16 cellular contexts compared by ENCODE assay signal in genomic region chr15:40163657-40164416, GRCh38. TPM values are rescaled to one million over a fixed set of nuclear protein-coding genes. Genes with fewer than 3 reads are reported as not detected.
DNase-seq lines count a peak whose midpoint lies in the region; ATAC-seq, FAIRE-seq and TF ChIP-seq lines count a peak whose summit lies in the region.
"Had no signal": no experiment of that assay in that cellular context is flagged by ENCODE, and none has a peak within 500 bp of the region (broad histone marks: within the 10 kb centered on the region; RNA-seq: fewer than 3 reads in every experiment).

No MANE protein-coding gene starts in this region.

- H3K36me3 Mint-ChIP-seq in astrocyte (ENCODE audit: low read depth, unreplicated experiment) (no peaks in the 10 kb centered on the region), type B pancreatic cell (peaks cover 13% of the 10 kb centered on the region)
- H3K36me3 Mint-ChIP-seq in activated naive CD4-positive, alpha-beta T cell treated with anti-CD3 and anti-CD28 coated beads for 36 hours (ENCODE audit: low read depth), result peaks cover 27% of the 10 kb centered on the region

- no peak for TF ChIP-seq CTCF in HepG2 (CRISPR knock-in tag; IDR thresholded peaks at IDR 0.05)
- no peak for TF ChIP-seq CTCF in right lobe of liver (IDR thresholded peaks at IDR 0.05)
- TF ChIP-seq CTCF in OCI-LY3 (IDR thresholded peaks at IDR 0.05; ENCODE audit: low read depth, low read length), result no peak
- no peak for TF ChIP-seq CTCF in astrocyte (IDR thresholded peaks at IDR 0.05; ENCODE audit: insufficient read depth, low read depth, low read length)
- no peak for TF ChIP-seq CTCF in type B pancreatic cell (conservative IDR thresholded peaks at IDR 0.05)

- WGBS in HepG2 (ENCODE audit: low lambda C conversion rate), result 95% methylated on average over 12 of the region's 12 CpGs
- WGBS in right lobe of liver (ENCODE audit: insufficient coverage, low coverage, low lambda C conversion rate, missing lambda C conversion rate), result 74% methylated on average over 8 of the region's 12 CpGs

- H3K4me1 Mint-ChIP-seq in astrocyte (ENCODE audit: low read depth, unreplicated experiment) (no peaks in the 10 kb centered on the region), type B pancreatic cell (ENCODE audit: unreplicated experiment) (peaks cover 4% of the 10 kb centered on the region)
- H3K4me1 Mint-ChIP-seq in activated naive CD4-positive, alpha-beta T cell treated with anti-CD3 and anti-CD28 coated beads for 36 hours (ENCODE audit: low read depth), result peaks cover 6% of the 10 kb centered on the region

- H2AFZ ChIP-seq in HepG2 (ENCODE audit: low read length), result no peak overlapping the region
- no peak overlapping the region for H2AFZ ChIP-seq in OCI-LY3 (ENCODE audit: low read depth, low read length)
- H2AFZ ChIP-seq in astrocyte (ENCODE audit: low read depth, low read length), result no peak overlapping the region

- TF ChIP-seq EP300 in HepG2 (IDR thresholded peaks at IDR 0.05; ENCODE audit: low read depth in 2 of 2, low read length in 2 of 2), result no peak
- TF ChIP-seq EP300 in HepG2 (CRISPR knock-in tag; IDR thresholded peaks at IDR 0.05; ENCODE audit: borderline replicate concordance), result no peak

- no peak for FAIRE-seq in HepG2 (lab: Jason Lieb, UNC)
- no peak for FAIRE-seq in astrocyte (lab: Jason Lieb, UNC)

- POLR2A ChIA-PET in HepG2 (lab: Yijun Ruan, JAX), result interaction anchor here (4.0 kb wide), 1 partner anchor 56 kb away, joined by 25 read pairs; the partner anchor contains the start of gene BMF

- no peak for TF ChIP-seq RAD21 in HepG2 (CRISPR knock-in tag; IDR thresholded peaks at IDR 0.05)

- CTCF ChIA-PET in HepG2 (lab: Yijun Ruan, JAX; ENCODE audit: low intra/inter-chr PET ratio, low total read pairs), result no interaction called here
- CTCF ChIA-PET in activated naive CD4-positive, alpha-beta T cell treated with anti-CD3 and anti-CD28 coated beads for 36 hours (lab: Charles Lee), result interaction anchor here (1.3 to 3.0 kb wide), 3 partner anchors 58 to 118 kb away, joined by 3 to 18 read pairs (median 16); no protein-coding TSS in a partner anchor

- H3K79me2 ChIP-seq in HepG2 (ENCODE audit: insufficient read depth, low read length) (peaks cover 49% of the 10 kb centered on the region), OCI-LY3 (ENCODE audit: low read length) (peaks cover 81% of the 10 kb centered on the region), astrocyte (ENCODE audit: insufficient read depth, low read length) (peaks cover 66% of the 10 kb centered on the region)

- no peak overlapping the region for H3K4me3 Mint-ChIP-seq in astrocyte (ENCODE audit: unreplicated experiment)
- peak overlapping the region; percentile 73 for H3K4me3 Mint-ChIP-seq in type B pancreatic cell
- no peak overlapping the region for H3K4me3 Mint-ChIP-seq in activated naive CD4-positive, alpha-beta T cell treated with anti-CD3 and anti-CD28 coated beads for 36 hours
- H3K4me3 Mint-ChIP-seq: activated CD4-positive, alpha-beta T cell treated with anti-CD3 and anti-CD28 coated beads, Interleukin-2, amount 10 ng/mL, durations not matched to agents 7 days and 5 days had no signal

- H3K36me3 ChIP-seq in HepG2 (replicated peaks in 1 of 2; ENCODE audit: control insufficient read depth in 1 of 2, insufficient read depth in 2 of 2, low read length in 2 of 2) (peaks cover 3 to 37% of the 10 kb centered on the region in 2 experiments; a peak in 4 of 5 replicates), right lobe of liver (no peaks in the 10 kb centered on the region), OCI-LY3 (replicated peaks; ENCODE audit: low read depth, low read length) (peaks cover 57% of the 10 kb centered on the region), astrocyte (ENCODE audit: insufficient read depth, low read length) (peaks cover 5% of the 10 kb centered on the region)
- H3K36me3 ChIP-seq: Peyer's patch, suprapubic skin had no signal

- DNase-seq in HepG2 (ENCODE audit: low spot score), result no peak
- DNase-seq in right lobe of liver, result no peak
- DNase-seq in astrocyte (ENCODE audit: low read depth), result no peak
- DNase-seq in type B pancreatic cell (ENCODE audit: extremely low spot score, unreplicated experiment), result no peak
- DNase-seq in NCI-H526 (lab: John Stamatoyannopoulos, UW), result no peak
- no peak for DNase-seq in central memory CD4-positive, alpha-beta T cell
- DNase-seq in activated naive CD4-positive, alpha-beta T cell treated with anti-CD3 and anti-CD28 coated beads for 36 hours, result no peak
- DNase-seq: activated CD4-positive, alpha-beta T cell treated with anti-CD3 and anti-CD28 coated beads, Interleukin-2, amount 10 ng/mL, durations not matched to agents 7 days and 5 days; activated gamma-delta T cell treated with Interleukin-2 at 50 U/mL for 16 hours; islet precursor cell; NCI-H2227 treated with DMSO at 0.1 percent for 48 hours; Peyer's patch; posterior cingulate gyrus; stimulated activated CD4-positive, alpha-beta T cell treated with anti-CD3 and anti-CD28 coated beads, Interleukin-12 subunit alpha, Interleukin-12 subunit beta, amount 100 ng/mL, for 4 hours had no signal

- H3K4me1 ChIP-seq in HepG2 (ENCODE audit: insufficient read depth, low read length) (peaks cover 42% of the 10 kb centered on the region), right lobe of liver (peaks cover 0 to 6% (median 0%) of the 10 kb centered on the region in 4 donors), OCI-LY3 (ENCODE audit: low read length) (peaks cover 38% of the 10 kb centered on the region), astrocyte (ENCODE audit: insufficient read depth, low read length) (peaks cover 9% of the 10 kb centered on the region)

- peak overlapping the region; percentile 83 for H3K4me2 ChIP-seq in HepG2 (ENCODE audit: low read depth, low read length)
- peak overlapping the region; percentile 83 for H3K4me2 ChIP-seq in OCI-LY3 (ENCODE audit: low read length)
- peak overlapping the region; percentile 11 for H3K4me2 ChIP-seq in astrocyte (ENCODE audit: low read length)

- H3K9me3 Mint-ChIP-seq in astrocyte (ENCODE audit: unreplicated experiment) (peaks cover 2% of the 10 kb centered on the region), type B pancreatic cell (no peaks in the 10 kb centered on the region)
- H3K9me3 Mint-ChIP-seq in activated naive CD4-positive, alpha-beta T cell treated with anti-CD3 and anti-CD28 coated beads for 36 hours, result no peaks in the 10 kb centered on the region
- H3K9me3 Mint-ChIP-seq: activated CD4-positive, alpha-beta T cell treated with anti-CD3 and anti-CD28 coated beads, Interleukin-2, amount 10 ng/mL, durations not matched to agents 7 days and 5 days had no signal

- ATAC-seq in HepG2, result no peak
- no peak for ATAC-seq in right lobe of liver

- H3K27me3 Mint-ChIP-seq in astrocyte (ENCODE audit: low read depth, unreplicated experiment) (peaks cover 1% of the 10 kb centered on the region), type B pancreatic cell (no peaks in the 10 kb centered on the region)
- no peaks in the 10 kb centered on the region for H3K27me3 Mint-ChIP-seq in activated naive CD4-positive, alpha-beta T cell treated with anti-CD3 and anti-CD28 coated beads for 36 hours (ENCODE audit: low read depth)
- H3K27me3 Mint-ChIP-seq: activated CD4-positive, alpha-beta T cell treated with anti-CD3 and anti-CD28 coated beads, Interleukin-2, amount 10 ng/mL, durations not matched to agents 7 days and 5 days had no signal

- H3K9ac ChIP-seq in HepG2 (ENCODE audit: insufficient read depth, low read depth, low read length) (no peak overlapping the region), OCI-LY3 (ENCODE audit: low read length) (no peak overlapping the region), astrocyte (ENCODE audit: low read length) (no peak overlapping the region)

- no peak overlapping the region for H3K27ac ChIP-seq in HepG2 (ENCODE audit: extremely low read length, insufficient read depth, low read length)
- no peak overlapping the region for H3K27ac ChIP-seq in right lobe of liver
- 0 out of 2 replicates have a peak overlapping the region, but pooled peaks have one; percentile 9 for H3K27ac ChIP-seq in OCI-LY3 (ENCODE audit: low read length)
- H3K27ac ChIP-seq in astrocyte (ENCODE audit: low read depth, low read length), result no peak overlapping the region
- H3K27ac ChIP-seq: Peyer's patch, suprapubic skin had no signal

- no TSS peak for BruUV-seq in HepG2 (replicated peaks; lab: Mats Ljungman, UMichigan)

- H3K9me3 ChIP-seq in HepG2 (ENCODE audit: low read length), result no peaks in the 10 kb centered on the region
- H3K9me3 ChIP-seq in right lobe of liver, result no peaks in the 10 kb centered on the region
- H3K9me3 ChIP-seq in OCI-LY3 (ENCODE audit: insufficient read depth, low read length), result no peaks in the 10 kb centered on the region
- H3K9me3 ChIP-seq in astrocyte (ENCODE audit: insufficient read depth, low read depth, low read length), result no peaks in the 10 kb centered on the region
- H3K9me3 ChIP-seq: Peyer's patch, suprapubic skin had no signal

- no peak overlapping the region for H3K27ac Mint-ChIP-seq in astrocyte (ENCODE audit: unreplicated experiment)
- H3K27ac Mint-ChIP-seq in type B pancreatic cell, result no peak overlapping the region
- H3K27ac Mint-ChIP-seq in activated naive CD4-positive, alpha-beta T cell treated with anti-CD3 and anti-CD28 coated beads for 36 hours, result no peak overlapping the region
- H3K27ac Mint-ChIP-seq: activated CD4-positive, alpha-beta T cell treated with anti-CD3 and anti-CD28 coated beads, Interleukin-2, amount 10 ng/mL, durations not matched to agents 7 days and 5 days had no signal

- in situ Hi-C loops in HepG2 (cut with HindIII; ENCODE audit: extremely low pct_ligation_motif_present, low pct_unique_long_range_greater_than_20kb), result loop anchor here (10.0 kb wide), 1 partner anchor 119 kb away; no protein-coding TSS in a partner anchor

- intact Hi-C loops in HepG2 (cut with micrococcal nuclease; ENCODE audit: unreplicated experiment) (loop anchor here (5.0 kb wide), 1 partner anchor 117 kb away; no protein-coding TSS in a partner anchor), right lobe of liver (cut with DNase I) (no loop called here)
- intact Hi-C loops in activated naive CD4-positive, alpha-beta T cell treated with anti-CD3 and anti-CD28 coated beads for 36 hours (cut with micrococcal nuclease), result loop anchor here (5.0 kb wide), 1 partner anchor 242 kb away; the partner anchor contains the start of gene GPR176

- no peaks in the 10 kb centered on the region for H4K20me1 ChIP-seq in HepG2 (ENCODE audit: insufficient read depth, low read length)
- peaks cover 23% of the 10 kb centered on the region for H4K20me1 ChIP-seq in OCI-LY3 (ENCODE audit: insufficient read depth, low read length)
- no peaks in the 10 kb centered on the region for H4K20me1 ChIP-seq in astrocyte (ENCODE audit: insufficient read depth, low read length)

- H3K27me3 ChIP-seq in HepG2 (ENCODE audit: control insufficient read depth in 1 of 2, insufficient read depth in 2 of 2, low read length in 2 of 2), result no peaks in the 10 kb centered on the region; a peak in 1 of 5 replicates
- H3K27me3 ChIP-seq in right lobe of liver, result no peaks in the 10 kb centered on the region
- H3K27me3 ChIP-seq in OCI-LY3 (ENCODE audit: low read depth, low read length), result no peaks in the 10 kb centered on the region
- no peaks in the 10 kb centered on the region for H3K27me3 ChIP-seq in astrocyte (ENCODE audit: insufficient read depth, low read length)
- H3K27me3 ChIP-seq: Peyer's patch, suprapubic skin had no signal

- TF ChIP-seq POLR2A in HepG2 (IDR thresholded peaks at IDR 0.05; ENCODE audit: insufficient read depth in 1 of 2, low read depth in 2 of 2, low read length in 2 of 2), result no peak
- no peak for TF ChIP-seq POLR2A in right lobe of liver (IDR thresholded peaks at IDR 0.05)

- H3K4me3 ChIP-seq in HepG2 (replicated peaks in 1 of 3; ENCODE audit: insufficient read depth in 1 of 3, low read depth in 2 of 3, low read length in 3 of 3), result peak overlapping the region in 1 of 3 experiments; percentile 91; a peak in 1 of 6 replicates
- H3K4me3 ChIP-seq in right lobe of liver, result no peak overlapping the region
- peak overlapping the region; percentile 86 for H3K4me3 ChIP-seq in OCI-LY3 (ENCODE audit: low read length)
- H3K4me3 ChIP-seq in astrocyte (ENCODE audit: insufficient read depth, low read depth, low read length), result no peak overlapping the region
- H3K4me3 ChIP-seq: Peyer's patch, suprapubic skin had no signal

RNA-seq across cellular contexts. Expression of gene BUB1B, which starts 3.0 kb away (rescaled TPM):
- 63.5 and 71.9 TPM in 2 replicates for total RNA-seq in HepG2 (2016; rRNA removed; fragmentation: Illumina TruSeq; extraction: Trizol)
- total RNA-seq in HepG2 (2016; cell fraction: cytosol; rRNA removed; fragmentation: Illumina TruSeq; extraction: Trizol; ENCODE audit: low read depth), result 14.9 and 17.0 TPM in 2 replicates
- 60.4 and 74.3 TPM in 2 replicates for total RNA-seq in HepG2 (2016; cell fraction: insoluble cytoplasmic fraction; rRNA removed; fragmentation: Illumina TruSeq; extraction: Trizol)
- total RNA-seq in HepG2 (2016; cell fraction: membrane; rRNA removed; fragmentation: Illumina TruSeq; extraction: Trizol), result 19.2 and 19.9 TPM in 2 replicates
- total RNA-seq in HepG2 (2016; cell fraction: nucleus; rRNA removed; fragmentation: Illumina TruSeq; extraction: Trizol), result 68.9 and 70.1 TPM in 2 replicates
- 16.0 and 26.2 TPM in 2 replicates for polyA plus RNA-seq in HepG2 (2011; rRNA removed)
- 6.4 and 7.2 TPM in 2 replicates for polyA plus RNA-seq in HepG2 (2011; cell fraction: cytosol; rRNA removed)
- polyA plus RNA-seq in HepG2 (2011; cell fraction: nucleus; rRNA removed), result 24.4 and 31.6 TPM in 2 replicates
- 11.0 and 22.9 TPM in 2 replicates for polyA plus RNA-seq in HepG2 (2012)
- polyA plus RNA-seq in HepG2 (2016; cell fraction: cytosol; fragmentation: Illumina TruSeq; extraction: Trizol; ENCODE audit: low read depth), result 2.0 and 2.3 TPM in 2 replicates
- 56.3 and 61.0 TPM in 2 replicates for polyA plus RNA-seq in HepG2 (2016; cell fraction: insoluble cytoplasmic fraction; fragmentation: Illumina TruSeq; extraction: Trizol; ENCODE audit: low read depth)
- 4.9 and 5.6 TPM in 2 replicates for polyA plus RNA-seq in HepG2 (2016; cell fraction: membrane; fragmentation: Illumina TruSeq; extraction: Trizol; ENCODE audit: low read depth)
- polyA plus RNA-seq in HepG2 (2016; cell fraction: nucleus; fragmentation: Illumina TruSeq; extraction: Trizol; ENCODE audit: insufficient read depth, low read depth), result 94.8 and 96.7 TPM in 2 replicates
- 11.0 and 45.9 TPM in 2 replicates for polyA minus RNA-seq in HepG2 (2011; rRNA and poly(A)+ RNA removed; ENCODE audit: low replicate concordance)
- 9.9 and 10.4 TPM in 2 replicates for polyA minus RNA-seq in HepG2 (2011; cell fraction: cytosol; rRNA and poly(A)+ RNA removed)
- 50.4 and 68.2 TPM in 2 replicates for polyA minus RNA-seq in HepG2 (2011; cell fraction: nucleus; rRNA and poly(A)+ RNA removed)
- total RNA-seq in right lobe of liver, result 1 to 10 TPM in 3 of 6 experiments, under 1 TPM in 2, not detected in 1; 0.39 to 1.7 (median 1.2) TPM
- 3.2 and 5.2 TPM in 2 replicates for total RNA-seq in astrocyte
- total RNA-seq in type B pancreatic cell (ENCODE audit: low replicate concordance), result 21.8 and 69.5 TPM in 2 replicates
- 100 to 1,000 TPM; 102 to 106 TPM for total RNA-seq in activated naive CD4-positive, alpha-beta T cell treated with anti-CD3 and anti-CD28 coated beads for 36 hours

RNA-seq across cellular contexts. Expression of gene BMF, which starts 55.2 kb away (rescaled TPM):
- total RNA-seq in HepG2 (2016; rRNA removed; fragmentation: Illumina TruSeq; extraction: Trizol) (5.4 and 8.7 TPM in 2 replicates), right lobe of liver (1 to 10 TPM; 1.7 to 7.3 (median 3.4) TPM), astrocyte (31.0 and 31.8 TPM in 2 replicates), type B pancreatic cell (ENCODE audit: low replicate concordance) (60.9 and 112 TPM in 2 replicates)
- 0.88 and 1.0 TPM in 2 replicates for total RNA-seq in HepG2 (2016; cell fraction: cytosol; rRNA removed; fragmentation: Illumina TruSeq; extraction: Trizol; ENCODE audit: low read depth)
- total RNA-seq in HepG2 (2016; cell fraction: insoluble cytoplasmic fraction; rRNA removed; fragmentation: Illumina TruSeq; extraction: Trizol), result 5.1 and 9.6 TPM in 2 replicates
- 2.8 and 3.2 TPM in 2 replicates for total RNA-seq in HepG2 (2016; cell fraction: membrane; rRNA removed; fragmentation: Illumina TruSeq; extraction: Trizol)
- 11.8 and 14.8 TPM in 2 replicates for total RNA-seq in HepG2 (2016; cell fraction: nucleus; rRNA removed; fragmentation: Illumina TruSeq; extraction: Trizol)
- polyA plus RNA-seq in HepG2 (2011; rRNA removed), result 15.9 and 32.7 TPM in 2 replicates
- polyA plus RNA-seq in HepG2 (2011; cell fraction: cytosol; rRNA removed), result 12.2 and 20.6 TPM in 2 replicates
- polyA plus RNA-seq in HepG2 (2011; cell fraction: nucleus; rRNA removed), result 28.3 and 48.7 TPM in 2 replicates
- polyA plus RNA-seq in HepG2 (2012), result 14.9 and 27.8 TPM in 2 replicates
- 0.38 and 0.44 TPM in 2 replicates for polyA plus RNA-seq in HepG2 (2016; cell fraction: cytosol; fragmentation: Illumina TruSeq; extraction: Trizol; ENCODE audit: low read depth)
- 4.3 and 4.9 TPM in 2 replicates for polyA plus RNA-seq in HepG2 (2016; cell fraction: insoluble cytoplasmic fraction; fragmentation: Illumina TruSeq; extraction: Trizol; ENCODE audit: low read depth)
- polyA plus RNA-seq in HepG2 (2016; cell fraction: membrane; fragmentation: Illumina TruSeq; extraction: Trizol; ENCODE audit: low read depth), result 0.95 and 1.0 TPM in 2 replicates
- polyA plus RNA-seq in HepG2 (2016; cell fraction: nucleus; fragmentation: Illumina TruSeq; extraction: Trizol; ENCODE audit: insufficient read depth, low read depth), result 13.0 and 15.3 TPM in 2 replicates
- 3.0 and 44.4 TPM in 2 replicates for polyA minus RNA-seq in HepG2 (2011; rRNA and poly(A)+ RNA removed; ENCODE audit: low replicate concordance)
- polyA minus RNA-seq in HepG2 (2011; cell fraction: cytosol; rRNA and poly(A)+ RNA removed), result 11.2 and 23.6 TPM in 2 replicates
- polyA minus RNA-seq in HepG2 (2011; cell fraction: nucleus; rRNA and poly(A)+ RNA removed), result 23.4 and 35.4 TPM in 2 replicates
- total RNA-seq in activated naive CD4-positive, alpha-beta T cell treated with anti-CD3 and anti-CD28 coated beads for 36 hours, result 10 to 100 TPM in 1 of 2 experiments, 1 to 10 TPM in 1; 9.4 to 10.3 TPM

Comparison
In these comparisons a context has a peak if more than half of its experiments do, and no peak if none do; other contexts are left out.
1. intact Hi-C loops: an anchor here in HepG2 (5.0 kb wide) and activated naive CD4-positive, alpha-beta T cell treated with anti-CD3 and anti-CD28 coated beads for 36 hours (5.0 kb wide); none called in right lobe of liver.
2. H3K4me2 ChIP-seq: peak in every context shown above with its lines; median percentile 83 in HepG2; 83 in OCI-LY3; 11 in astrocyte.